13 cellular contexts compared by ENCODE assay signal in genomic region chr3:43870110-43870509, GRCh38.
A peak's percentile ranks its signal among the peaks of the same experiment; 100 is the strongest.
DNase-seq lines count a peak whose midpoint lies in the region; ATAC-seq, FAIRE-seq and TF ChIP-seq lines count a peak whose summit lies in the region.
"Had no signal": no experiment of that assay in that cellular context is flagged by ENCODE, and none has a peak within 500 bp of the region (broad histone marks: within the 10 kb centered on the region; RNA-seq: fewer than 3 reads in every experiment).

No MANE protein-coding gene starts in this region.

- no peaks in the 10 kb centered on the region for H3K36me3 ChIP-seq in MG63
- H3K36me3 ChIP-seq in mesenchymal stem cell (ENCODE audit: control insufficient read depth in 1 of 2, insufficient read depth in 2 of 2, low read depth in 1 of 2, low read length in 2 of 2), result no peaks in the 10 kb centered on the region
- no peaks in the 10 kb centered on the region for H3K36me3 ChIP-seq in upper lobe of right lung
- H3K36me3 ChIP-seq: adrenal gland had no signal

- no peak for FAIRE-seq in D721Med (lab: Jason Lieb, UNC)

- DNase-seq in AG08395 (ENCODE audit: low spot score), result peak; percentile 71
- DNase-seq in MG63, result peak; percentile 73
- peak; percentile 66 for DNase-seq in mesenchymal stem cell
- no peak for DNase-seq in D721Med (ENCODE audit: insufficient read length, low spot score)
- DNase-seq in upper lobe of right lung, result no peak
- no peak for DNase-seq in NCI-H526 (lab: John Stamatoyannopoulos, UW)
- no peak for DNase-seq in GM20000 (ENCODE audit: low spot score)
- DNase-seq: activated CD4-positive, alpha-beta T cell treated with anti-CD3 and anti-CD28 coated beads, Interleukin-2, amount 50 U/mL, for 1 hour; CD4-positive, CD25-positive, alpha-beta regulatory T cell; NCI-H2029 treated with DMSO at 0.1 percent for 48 hours; SHP77 had no signal

- no peak overlapping the region for H2BK15ac ChIP-seq in mesenchymal stem cell (ENCODE audit: low read depth, poor library complexity, severe bottlenecking)

- peaks cover 41% of the 10 kb centered on the region for H3K4me1 ChIP-seq in mesenchymal stem cell (ENCODE audit: control insufficient read depth, insufficient read depth, low read depth, low read length)
- peaks cover 5% of the 10 kb centered on the region for H3K4me1 ChIP-seq in upper lobe of right lung
- H3K4me1 ChIP-seq: adrenal gland had no signal

- H3K4me3 ChIP-seq in MG63, result no peak overlapping the region
- H3K4me3 ChIP-seq in mesenchymal stem cell (ENCODE audit: insufficient read depth in 1 of 2, low read depth in 1 of 2, low read length in 2 of 2), result no peak overlapping the region
- H3K4me3 ChIP-seq in upper lobe of right lung, result no peak overlapping the region
- H3K4me3 ChIP-seq: adrenal gland had no signal

- H4K8ac ChIP-seq in mesenchymal stem cell (ENCODE audit: low read length), result peak overlapping the region; percentile 1

- WGBS in mesenchymal stem cell, result 6% methylated on average over 1 of the region's 2 CpGs

- intact Hi-C loops in upper lobe of right lung (cut with DNase I), result no loop called here

- no peak overlapping the region for H3K23ac ChIP-seq in mesenchymal stem cell (ENCODE audit: low read length in 2 of 2)

- H2BK12ac ChIP-seq in mesenchymal stem cell (ENCODE audit: low read length in 2 of 2), result peak overlapping the region in 1 of 2 experiments; percentile 34

- H3K9me3 ChIP-seq in MG63 (no peaks in the 10 kb centered on the region), mesenchymal stem cell (ENCODE audit: control insufficient read depth, low read length) (no peaks in the 10 kb centered on the region), upper lobe of right lung (no peaks in the 10 kb centered on the region)
- H3K9me3 ChIP-seq: adrenal gland had no signal

- peak overlapping the region in 1 of 2 experiments; percentile 33 for H3K18ac ChIP-seq in mesenchymal stem cell (ENCODE audit: low read depth in 1 of 2, low read length in 2 of 2)

- H3K27me3 ChIP-seq in MG63, result no peaks in the 10 kb centered on the region
- no peaks in the 10 kb centered on the region for H3K27me3 ChIP-seq in mesenchymal stem cell (ENCODE audit: control insufficient read depth in 1 of 2, insufficient read depth in 1 of 2, low read length in 2 of 2)
- H3K27me3 ChIP-seq in upper lobe of right lung, result no peaks in the 10 kb centered on the region
- H3K27me3 ChIP-seq: adrenal gland had no signal

- TF ChIP-seq CTCF in D721Med (IDR thresholded peaks at IDR 0.05; ENCODE audit: insufficient read depth, missing control alignments) (no peak), upper lobe of right lung (IDR thresholded peaks at IDR 0.05) (no peak), GM20000 (IDR thresholded peaks at IDR 0.05; ENCODE audit: extremely low read depth, missing control alignments) (no peak)

- H3K14ac ChIP-seq in mesenchymal stem cell (ENCODE audit: low read length in 2 of 2), result no peak overlapping the region

- H3K4me2 ChIP-seq in mesenchymal stem cell (ENCODE audit: low read length, poor library complexity, severe bottlenecking), result peak overlapping the region; percentile 23

- no peak overlapping the region for H4K91ac ChIP-seq in mesenchymal stem cell (ENCODE audit: low read length)

- no peak overlapping the region for H3K4ac ChIP-seq in mesenchymal stem cell (ENCODE audit: low read depth in 1 of 2, low read length in 2 of 2)

- no peak overlapping the region for H2AFZ ChIP-seq in mesenchymal stem cell (ENCODE audit: low read depth, low read length)

- H3K9ac ChIP-seq in mesenchymal stem cell (ENCODE audit: low read length), result peak overlapping the region; percentile 4

- peak overlapping the region; percentile 90 for H2BK5ac ChIP-seq in mesenchymal stem cell (ENCODE audit: low read depth, low read length, poor library complexity, severe bottlenecking)

- H3K27ac ChIP-seq in cingulate gyrus (ENCODE audit: low read depth, low read length), result peak overlapping the region; percentile 22
- H3K27ac ChIP-seq in mesenchymal stem cell (ENCODE audit: low read length, poor library complexity, severe bottlenecking), result peak overlapping the region; percentile 91
- no peak overlapping the region for H3K27ac ChIP-seq in upper lobe of right lung
- H3K27ac ChIP-seq: adrenal gland had no signal

- ATAC-seq in upper lobe of right lung, result no peak

- H3K79me1 ChIP-seq in mesenchymal stem cell (replicated peaks; ENCODE audit: low read length, poor library complexity, severe bottlenecking), result no peaks in the 10 kb centered on the region

- peak overlapping the region; percentile 11 for H2BK120ac ChIP-seq in mesenchymal stem cell (ENCODE audit: low read depth, low read length)

- peak overlapping the region; percentile 52 for H2AK5ac ChIP-seq in mesenchymal stem cell (ENCODE audit: low read length, severe bottlenecking)

Comparison
In these comparisons a context has a peak if more than half of its experiments do, and no peak if none do; other contexts are left out.
1. DNase-seq: peak in AG08395 (single experiment), MG63 (single experiment) and mesenchymal stem cell (single experiment); none in D721Med (single experiment), upper lobe of right lung (single experiment), NCI-H526 (0 of 2) and GM20000 (single experiment).